8 cellular contexts compared by ENCODE assay signal in the genomic region with DNA sequence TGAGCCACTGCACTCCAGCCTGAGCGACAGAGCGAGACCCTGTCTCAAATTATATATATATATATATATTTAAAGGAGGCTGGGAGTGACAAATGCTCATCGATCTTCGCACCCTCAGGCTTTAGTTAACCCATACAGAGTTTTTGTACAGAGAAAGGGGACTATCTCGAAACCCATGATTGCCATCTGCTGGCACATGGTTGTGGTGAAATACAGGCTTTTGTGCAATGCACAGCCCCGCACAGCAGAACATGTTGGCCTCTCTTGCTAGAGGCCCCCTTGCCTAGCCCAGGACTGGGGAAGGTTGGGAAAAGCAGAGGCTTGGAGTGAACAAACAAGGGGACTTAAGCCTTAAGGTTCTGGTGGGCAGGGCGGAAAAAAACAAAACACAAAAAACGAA. TPM values are rescaled to one million over a fixed set of nuclear protein-coding genes. Genes with fewer than 3 reads are reported as not detected.
A peak's percentile ranks its signal among the peaks of the same experiment; 100 is the strongest.
DNase-seq lines count a peak whose midpoint lies in the region; ATAC-seq, FAIRE-seq and TF ChIP-seq lines count a peak whose summit lies in the region.

No MANE protein-coding gene starts in this region.

- H3K27me3 ChIP-seq in AG04450 (ENCODE audit: control insufficient read depth, insufficient read depth, low read length) (peaks cover 31% of the 10 kb centered on the region), small intestine (ENCODE audit: control insufficient read depth in 2 of 2, insufficient read depth in 2 of 2, low read length in 2 of 2) (no peaks in the 10 kb centered on the region), body of pancreas (no peaks in the 10 kb centered on the region)

- H3K4me1 ChIP-seq in small intestine (ENCODE audit: control insufficient read depth in 2 of 2, insufficient read depth in 1 of 2, low read depth in 1 of 2, low read length in 1 of 2) = no peaks in the 10 kb centered on the region
- H3K4me1 ChIP-seq in body of pancreas = peaks cover 21% of the 10 kb centered on the region

- CTCF ChIA-PET in AG04450 (lab: Charles Lee) = interaction anchor here (1.1 kb wide), 1 partner anchor 92 kb away, joined by 3 read pairs; the partner anchor contains the start of gene NR1H3

- H3K27ac ChIP-seq in AG04450 (ENCODE audit: low read depth, low read length) (no peak overlapping the region), small intestine (ENCODE audit: low read depth in 1 of 2, low read length in 1 of 2) (no peak overlapping the region), body of pancreas (no peak overlapping the region)

- intact Hi-C loops in body of pancreas (cut with DNase I) = no loop called here

- H3K9me3 ChIP-seq in AG04450 (ENCODE audit: control insufficient read depth, insufficient read depth, low read length) (no peaks in the 10 kb centered on the region; the same call in 1 of the 2 replicates), small intestine (ENCODE audit: control insufficient read depth, low read depth) (no peaks in the 10 kb centered on the region), body of pancreas (no peaks in the 10 kb centered on the region)

- no peak for ATAC-seq in GM18519 (IDR thresholded peaks at IDR 0.05; ENCODE audit: low FRiP score, unreplicated experiment)
- ATAC-seq in HG02759 (IDR thresholded peaks at IDR 0.05; ENCODE audit: unreplicated experiment) = no peak
- no peak for ATAC-seq in body of pancreas

- TF ChIP-seq POLR2A in body of pancreas (IDR thresholded peaks at IDR 0.05) = no peak

- no peak for FAIRE-seq in small intestine (lab: Jason Lieb, UNC)

- 52 to 71% (median 61%) methylated on average over 6 to 8 of the region's 8 CpGs for WGBS in small intestine, 3 donors
- WGBS in body of pancreas, 2 donors = 70 to 75% methylated on average over 8 of the region's 8 CpGs

- TF ChIP-seq CTCF in AG04450 (IDR thresholded peaks at IDR 0.05; ENCODE audit: low read depth, low read length) = peak; percentile 32; the same call in 1 of the 2 replicates
- peak; percentile 41 for TF ChIP-seq CTCF in GM12864 (IDR thresholded peaks at IDR 0.05; ENCODE audit: low read depth, low read length, missing control alignments)
- peak; percentile 44 for TF ChIP-seq CTCF in choroid plexus epithelial cell (conservative IDR thresholded peaks at IDR 0.05; ENCODE audit: low read depth, low read length)
- no peak for TF ChIP-seq CTCF in body of pancreas (IDR thresholded peaks at IDR 0.05)

- POLR2A ChIA-PET in AG04450 (lab: Yijun Ruan, JAX) = no interaction called here

- DNase-seq in AG04450 (ENCODE audit: low read depth, low spot score) = no peak
- no peak for DNase-seq in GM12864 (ENCODE audit: low read depth)
- peak; percentile 44 to 76 for DNase-seq in NCI-H526 (lab: John Stamatoyannopoulos, UW)
- peak; percentile 52 for DNase-seq in choroid plexus epithelial cell (ENCODE audit: low read depth)
- no peak for DNase-seq in small intestine
- no peak for DNase-seq in body of pancreas

- H3K36me3 ChIP-seq in small intestine (ENCODE audit: control insufficient read depth in 2 of 2, insufficient read depth in 2 of 2, low read length in 2 of 2) = no peaks in the 10 kb centered on the region
- no peaks in the 10 kb centered on the region for H3K36me3 ChIP-seq in body of pancreas (replicated peaks in 1 of 2; ENCODE audit: insufficient read depth in 1 of 2, low read depth in 2 of 2)

- no peak overlapping the region for H3K4me3 ChIP-seq in AG04450 (ENCODE audit: low read depth, low read length)
- no peak overlapping the region for H3K4me3 ChIP-seq in GM12864 (ENCODE audit: low read depth, low read length)
- no peak overlapping the region for H3K4me3 ChIP-seq in choroid plexus epithelial cell (ENCODE audit: low read depth, low read length)
- no peak overlapping the region for H3K4me3 ChIP-seq in small intestine (ENCODE audit: low read depth in 1 of 2, low read length in 2 of 2)
- no peak overlapping the region for H3K4me3 ChIP-seq in body of pancreas

RNA-seq across cellular contexts. Expression of gene MYBPC3, which starts 3.6 kb away (rescaled TPM):
- not detected in 2 replicates for polyA plus RNA-seq in AG04450 (2011; rRNA removed)
- not detected in 2 replicates for polyA minus RNA-seq in AG04450 (2011; rRNA and poly(A)+ RNA removed)
- polyA plus RNA-seq in small intestine = 1 to 10 TPM in 1 of 3 donors, under 1 TPM in 1, not detected in 1; 0.04 to 5.4 TPM
- not detected for total RNA-seq in body of pancreas

RNA-seq across cellular contexts. Expression of gene SPI1, which starts 29.5 kb away (rescaled TPM):
- polyA plus RNA-seq in AG04450 (2011; rRNA removed) = not detected in 2 replicates
- not detected in 2 replicates for polyA minus RNA-seq in AG04450 (2011; rRNA and poly(A)+ RNA removed)
- polyA plus RNA-seq in small intestine = 10 to 100 TPM in 2 of 3 donors, 1 to 10 TPM in 1; 3.4 to 25.4 (median 13.6) TPM
- total RNA-seq in body of pancreas = 10 to 100 TPM in 1 of 2 donors, 1 to 10 TPM in 1; 7.5 to 10.9 TPM

RNA-seq across cellular contexts. Expression of gene SLC39A13, which starts 59.5 kb away (rescaled TPM):
- polyA plus RNA-seq in AG04450 (2011; rRNA removed) (54.4 and 65.9 TPM in 2 replicates), small intestine (10 to 100 TPM in 1 of 3 donors, 1 to 10 TPM in 2; 7.8 to 30.9 (median 10.0) TPM)
- 26.2 and 33.5 TPM in 2 replicates for polyA minus RNA-seq in AG04450 (2011; rRNA and poly(A)+ RNA removed)
- 10 to 100 TPM; 54.7 TPM for total RNA-seq in body of pancreas

Comparison
In these comparisons a context has a peak if more than half of its experiments do, and no peak if none do; other contexts are left out.
1. DNase-seq: peak in NCI-H526 (2 of 2) and choroid plexus epithelial cell (single experiment); none in AG04450 (single experiment), GM12864 (single experiment), small intestine (single experiment) and body of pancreas (0 of 4).
2. CTCF ChIP-seq: peak in AG04450 (single experiment), GM12864 (single experiment) and choroid plexus epithelial cell (single experiment); none in body of pancreas (0 of 7).